ENCODE assay signal across 13 cellular contexts in the genomic region with DNA sequence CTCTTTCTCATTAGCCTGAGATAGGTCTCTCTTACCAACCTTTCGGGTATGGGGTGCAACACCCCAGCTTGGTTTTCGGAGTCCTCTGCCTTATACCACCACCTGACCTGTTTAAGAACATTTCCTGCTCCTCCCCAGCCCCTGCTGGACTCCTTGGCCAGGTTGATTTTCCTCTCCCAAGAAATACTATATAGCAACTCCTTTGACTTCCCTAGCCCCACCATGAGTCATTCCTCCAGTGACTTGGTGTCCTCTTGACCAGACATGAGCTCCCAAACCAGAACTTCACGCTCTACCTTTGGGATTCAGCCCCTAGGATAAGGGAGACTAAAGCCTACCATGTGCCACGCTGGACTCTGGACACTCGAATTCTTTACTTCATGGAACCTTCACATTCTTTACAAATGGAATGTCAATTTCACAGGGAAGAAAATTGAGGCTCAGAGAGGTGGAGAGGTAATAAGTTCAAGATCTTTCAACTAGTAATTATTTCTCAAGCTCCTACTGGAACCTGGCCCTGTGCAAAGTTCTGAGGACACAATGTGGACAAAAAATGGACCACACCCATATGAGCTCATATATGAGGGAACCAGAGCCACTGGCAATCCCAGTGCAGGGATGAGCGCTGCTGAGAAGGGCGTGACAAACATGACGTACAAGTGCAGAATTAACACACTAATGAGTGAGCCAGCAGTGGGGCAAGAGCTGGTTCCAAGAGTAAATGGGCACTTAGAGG. TPM values are rescaled to one million over a fixed set of nuclear protein-coding genes. Genes with fewer than 3 reads are reported as not detected.
DNase-seq lines count a peak whose midpoint lies in the region; ATAC-seq, FAIRE-seq and TF ChIP-seq lines count a peak whose summit lies in the region.
"Had no signal": no experiment of that assay in that cellular context is flagged by ENCODE, and none has a peak within 500 bp of the region (broad histone marks: within the 10 kb centered on the region; RNA-seq: fewer than 3 reads in every experiment).

No MANE protein-coding gene starts in this region.

- H3K9me3 ChIP-seq in keratinocyte (ENCODE audit: control insufficient read depth, low read depth, low read length) (no peaks in the 10 kb centered on the region), suprapubic skin (no peaks in the 10 kb centered on the region)
- H3K9me3 ChIP-seq: neutrophil had no signal

- intact Hi-C loops in Calu3 (cut with micrococcal nuclease; ENCODE audit: unreplicated experiment) = no loop called here

- no peaks in the 10 kb centered on the region for H3K36me3 Mint-ChIP-seq in Calu3 (ENCODE audit: insufficient read depth, unreplicated experiment)
- H3K36me3 Mint-ChIP-seq: activated naive CD4-positive, alpha-beta T cell treated with anti-CD3 and anti-CD28 coated beads, Interleukin-2, amount 50 U/mL, for 24 hours; CD8-positive, alpha-beta T cell had no signal

- TF ChIP-seq POLR2A in suprapubic skin (IDR thresholded peaks at IDR 0.05) = no peak

- H2AFZ ChIP-seq in keratinocyte (ENCODE audit: control insufficient read depth, low read length) = no peak overlapping the region

- H3K27ac ChIP-seq in keratinocyte (ENCODE audit: control insufficient read depth, insufficient read depth, low read length) (peak overlapping the region; percentile 45), suprapubic skin (peak overlapping the region; percentile 68)

- CTCF ChIA-PET in Calu3 (lab: Charles Lee) = interaction anchor here (0.5 to 0.8 kb wide), 2 partner anchors 141 to 229 kb away, joined by 3 to 4 read pairs; no protein-coding TSS in a partner anchor

- peak overlapping the region; percentile 44 for H3K4me2 ChIP-seq in keratinocyte (ENCODE audit: control insufficient read depth, extremely low read depth, insufficient read depth, low read depth, low read length)

- no peaks in the 10 kb centered on the region for H3K4me1 Mint-ChIP-seq in Calu3 (ENCODE audit: low read depth, unreplicated experiment)

- no peak overlapping the region for H3K4me3 Mint-ChIP-seq in Calu3 (ENCODE audit: low read depth, unreplicated experiment)
- H3K4me3 Mint-ChIP-seq: activated naive CD4-positive, alpha-beta T cell treated with anti-CD3 and anti-CD28 coated beads, Interleukin-2, amount 50 U/mL, for 24 hours; CD8-positive, alpha-beta T cell had no signal

- H4K20me1 ChIP-seq in keratinocyte (ENCODE audit: control insufficient read depth, extremely low read depth, insufficient read depth, low read length) = no peaks in the 10 kb centered on the region

- no peaks in the 10 kb centered on the region for H3K79me2 ChIP-seq in keratinocyte (ENCODE audit: control insufficient read depth, insufficient read depth, low read length)

- H3K27me3 ChIP-seq in keratinocyte (ENCODE audit: control insufficient read depth, extremely low read depth, insufficient read depth, low read length) (no peaks in the 10 kb centered on the region), suprapubic skin (no peaks in the 10 kb centered on the region)
- H3K27me3 ChIP-seq: neutrophil had no signal

- no peak for TF ChIP-seq CTCF in epithelial cell of esophagus (IDR thresholded peaks at IDR 0.05; ENCODE audit: insufficient read depth, low read depth, low read length, missing control alignments)
- no peak for TF ChIP-seq CTCF in keratinocyte (optimal IDR thresholded peaks at IDR 0.05 in 1 of 3, IDR thresholded peaks at IDR 0.05 in 1 of 3, conservative IDR thresholded peaks at IDR 0.05 in 1 of 3; ENCODE audit: extremely low read depth in 1 of 3, insufficient read depth in 2 of 3, low read length in 3 of 3)
- no peak for TF ChIP-seq CTCF in suprapubic skin (IDR thresholded peaks at IDR 0.05)
- no peak for TF ChIP-seq CTCF in Calu3 (IDR thresholded peaks at IDR 0.05; ENCODE audit: unreplicated experiment)

- peaks cover 2% of the 10 kb centered on the region in 2 experiments for H3K36me3 ChIP-seq in keratinocyte (ENCODE audit: control insufficient read depth in 2 of 2, extremely low read depth in 1 of 2, insufficient read depth in 2 of 2, low read length in 2 of 2)
- peaks cover 4% of the 10 kb centered on the region for H3K36me3 ChIP-seq in suprapubic skin

- dilution Hi-C loops in keratinocyte (cut with MboI; ENCODE audit: extremely low pct_ligation_motif_present, low sequenced_read_pairs) = no loop called here

- 60% methylated on average over 8 of the region's 8 CpGs for WGBS in suprapubic skin

- H3K27ac Mint-ChIP-seq in Calu3 (ENCODE audit: unreplicated experiment) = no peak overlapping the region
- H3K27ac Mint-ChIP-seq: activated naive CD4-positive, alpha-beta T cell treated with anti-CD3 and anti-CD28 coated beads, Interleukin-2, amount 50 U/mL, for 24 hours; CD8-positive, alpha-beta T cell had no signal

- H3K9me1 ChIP-seq in keratinocyte (ENCODE audit: control insufficient read depth, extremely low read depth, insufficient read depth, low read length) = no peaks in the 10 kb centered on the region

- no peak overlapping the region for H3K9ac ChIP-seq in keratinocyte (ENCODE audit: control insufficient read depth, extremely low read depth, insufficient read depth, low read length)

- ATAC-seq in HG03280 (IDR thresholded peaks at IDR 0.05; ENCODE audit: unreplicated experiment) = no peak
- ATAC-seq: CD8-positive, alpha-beta T cell had no signal

- BruUV-seq in Calu3 (replicated peaks; lab: Mats Ljungman, UMichigan) = no TSS peak

- no peaks in the 10 kb centered on the region for H3K27me3 Mint-ChIP-seq in Calu3 (ENCODE audit: unreplicated experiment)

- FAIRE-seq in keratinocyte (lab: Jason Lieb, UNC) = peak; percentile 76

- H3K4me3 ChIP-seq in epithelial cell of esophagus (ENCODE audit: low read length) = no peak overlapping the region
- no peak overlapping the region for H3K4me3 ChIP-seq in keratinocyte (ENCODE audit: control insufficient read depth in 2 of 3, extremely low read depth in 1 of 3, insufficient read depth in 2 of 3, low read depth in 1 of 3, low read length in 3 of 3)
- H3K4me3 ChIP-seq in suprapubic skin = no peak overlapping the region

- no peak for TF ChIP-seq EP300 in suprapubic skin (IDR thresholded peaks at IDR 0.05)

- DNase-seq in NCI-H460 (ENCODE audit: extremely low read depth, low read depth) (peak; percentile 54), epithelial cell of esophagus (ENCODE audit: low read depth) (peak; percentile 94), keratinocyte (ENCODE audit: low read depth, low spot score) (no peak), suprapubic skin (ENCODE audit: low spot score in 2 of 2) (peak; percentile 92), Calu3 (no peak)
- DNase-seq in effector CD4-positive, alpha-beta T cell = no peak
- DNase-seq in activated CD4-positive, alpha-beta T cell treated with anti-CD3 and anti-CD28 coated beads, Interleukin-2, amount 50 U/mL, for 48 hours = no peak
- DNase-seq: CD8-positive, alpha-beta T cell; GF-D8; KG1 had no signal

- H3K4me1 ChIP-seq in keratinocyte (ENCODE audit: control insufficient read depth, extremely low read depth, insufficient read depth, low read length) = peaks cover 47% of the 10 kb centered on the region
- H3K4me1 ChIP-seq in suprapubic skin = peaks cover 72% of the 10 kb centered on the region

- H3K9me3 Mint-ChIP-seq in Calu3 (ENCODE audit: low read depth, unreplicated experiment) = no peaks in the 10 kb centered on the region
- H3K9me3 Mint-ChIP-seq: activated naive CD4-positive, alpha-beta T cell treated with anti-CD3 and anti-CD28 coated beads, Interleukin-2, amount 50 U/mL, for 24 hours; CD8-positive, alpha-beta T cell had no signal

RNA-seq across cellular contexts. Expression of gene SIRPA, which starts 48.2 kb away (rescaled TPM):
- total RNA-seq in NCI-H460 (2014; rRNA removed; shearing (Covaris generic)) = 5.7 and 6.2 TPM in 2 replicates
- polyA plus RNA-seq in NCI-H460 (2014; cell fraction: nucleus; rRNA removed) = 2.7 and 4.8 TPM in 2 replicates
- polyA plus RNA-seq in keratinocyte = 19.9 to 50.7 TPM (median 23.7 TPM) in 3 replicates
- polyA plus RNA-seq in keratinocyte (2011; ENCODE audit: low read depth) = 14.5 TPM
- 27.2 and 34.1 TPM in 2 replicates for polyA plus RNA-seq in keratinocyte (2011; cell fraction: cytosol; rRNA removed)
- 64.2 and 79.1 TPM in 2 replicates for polyA plus RNA-seq in keratinocyte (2011; cell fraction: nucleus; rRNA removed)
- polyA plus RNA-seq in keratinocyte (2012; ENCODE audit: low replicate concordance) = 37.4 and 48.9 TPM in 2 replicates
- polyA minus RNA-seq in keratinocyte = 23.1 to 84.4 TPM (median 23.5 TPM) in 3 replicates
- 21.5 TPM for polyA minus RNA-seq in keratinocyte (2011; cell fraction: cytosol; rRNA and poly(A)+ RNA removed)
- polyA minus RNA-seq in keratinocyte (2011; cell fraction: nucleus; rRNA and poly(A)+ RNA removed) = 35.0 and 48.7 TPM in 2 replicates
- 10 to 100 TPM; 30.3 to 53.3 (median 47.3) TPM for total RNA-seq in suprapubic skin
- 24.0 and 28.3 TPM in 2 replicates for total RNA-seq in Calu3 (2022)
- total RNA-seq: CD8-positive, alpha-beta T cell had no signal

RNA-seq across cellular contexts. Expression of gene PDYN, which starts 50.4 kb away (rescaled TPM):
- not detected in 2 replicates for total RNA-seq in NCI-H460 (2014; rRNA removed; shearing (Covaris generic))
- polyA plus RNA-seq in NCI-H460 (2014; cell fraction: nucleus; rRNA removed) = not detected in 2 replicates
- 0.03 TPM in 1 of 3 replicates, not detected in the others for polyA plus RNA-seq in keratinocyte
- polyA plus RNA-seq in keratinocyte (2011; ENCODE audit: low read depth) = not detected
- not detected in 2 replicates for polyA plus RNA-seq in keratinocyte (2011; cell fraction: cytosol; rRNA removed)
- 0.07 TPM in 1 of 2 replicates, not detected in the other for polyA plus RNA-seq in keratinocyte (2011; cell fraction: nucleus; rRNA removed)
- polyA plus RNA-seq in keratinocyte (2012; ENCODE audit: low replicate concordance) = not detected in 2 replicates
- not detected in 3 replicates for polyA minus RNA-seq in keratinocyte
- polyA minus RNA-seq in keratinocyte (2011; cell fraction: cytosol; rRNA and poly(A)+ RNA removed) = not detected
- not detected in 2 replicates for polyA minus RNA-seq in keratinocyte (2011; cell fraction: nucleus; rRNA and poly(A)+ RNA removed)
- total RNA-seq in suprapubic skin = not detected
- total RNA-seq in Calu3 (2022) = not detected in 2 replicates
- total RNA-seq: CD8-positive, alpha-beta T cell had no signal

Comparison
In these comparisons a context has a peak if more than half of its experiments do, and no peak if none do; other contexts are left out.
1. DNase-seq: peak in NCI-H460 (single experiment), epithelial cell of esophagus (single experiment) and suprapubic skin (2 of 2); none in keratinocyte (single experiment), effector CD4-positive, alpha-beta T cell (single experiment), Calu3 (single experiment) and activated CD4-positive, alpha-beta T cell treated with anti-CD3 and anti-CD28 coated beads, Interleukin-2, amount 50 U/mL, for 48 hours (0 of 2).